Comparison of ENCODE assay signal across 1 cellular context in genomic region chr6:157592980-157593379, GRCh38.
TF ChIP-seq lines count a peak whose summit lies in the region.

No MANE protein-coding gene starts in this region.

TF ChIP-seq in H1, 55 proteins besides CTCF, POLR2A, EP300 and RAD21:
- TF ChIP-seq POU5F1 (IDR thresholded peaks at IDR 0.05; ENCODE audit: low read depth, low read length) (no peak), KDM5A (IDR thresholded peaks at IDR 0.05; ENCODE audit: low read length) (no peak)
- TF ChIP-seq, protein P1, sequence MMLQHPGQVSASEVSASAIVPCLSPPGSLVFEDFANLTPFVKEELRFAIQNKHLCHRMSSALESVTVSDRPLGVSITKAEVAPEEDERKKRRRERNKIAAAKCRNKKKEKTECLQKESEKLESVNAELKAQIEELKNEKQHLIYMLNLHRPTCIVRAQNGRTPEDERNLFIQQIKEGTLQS (IDR thresholded peaks at IDR 0.05; ENCODE audit: insufficient read depth, low read depth, low read length) = no peak
TF ChIP-seq in H1: peak in this region for 0.
